8 cellular contexts compared by ENCODE assay signal in genomic region chr19:38654478-38655079, GRCh38. TPM values are rescaled to one million over a fixed set of nuclear protein-coding genes. Genes with fewer than 3 reads are reported as not detected.
DNase-seq lines count a peak whose midpoint lies in the region; ATAC-seq, FAIRE-seq and TF ChIP-seq lines count a peak whose summit lies in the region.

No MANE protein-coding gene starts in this region.

- TF ChIP-seq POLR2A in HCT116 (IDR thresholded peaks at IDR 0.05; ENCODE audit: borderline replicate concordance, extremely low read depth, insufficient read depth, insufficient read length) (no peak), gastrocnemius medialis (IDR thresholded peaks at IDR 0.05) (peak in 1 of 2 donors; percentile 16)

- RAD21 ChIA-PET in HCT116 (lab: Charles Lee; ENCODE audit: low non-redundant PET in 1 of 2, low total read pairs in 2 of 2, uncharacterized antibody in 2 of 2, unreplicated experiment in 2 of 2) = no interaction called here

- no peak for DNase-seq in HCT116 (ENCODE audit: low read depth, low spot score)
- peak; percentile 66 for DNase-seq in WERI-Rb-1
- no peak for DNase-seq in foreskin keratinocyte
- no peak for DNase-seq in gastrocnemius medialis
- no peak for DNase-seq in OCI-M1 (lab: John Stamatoyannopoulos, UW)
- no peak for DNase-seq in NCI-H146 treated with DMSO at 0.1 percent for 48 hours (lab: John Stamatoyannopoulos, UW; ENCODE audit: unreplicated experiment)
- no peak for DNase-seq in HTR-8/SVneo (ENCODE audit: insufficient read length, low spot score)
- no peak for DNase-seq in cerebellar nuclear complex (lab: John Stamatoyannopoulos, UW)

- peak overlapping the region; percentile 71; the same call in 1 of the 2 replicates for H3K9ac ChIP-seq in HCT116 (ENCODE audit: low read length)

- H3K27me3 ChIP-seq in HCT116 (ENCODE audit: insufficient read depth, low read length) (no peaks in the 10 kb centered on the region), WERI-Rb-1 (ENCODE audit: insufficient read depth, low read depth, severe bottlenecking) (no peaks in the 10 kb centered on the region), foreskin keratinocyte (no peaks in the 10 kb centered on the region), gastrocnemius medialis (no peaks in the 10 kb centered on the region)

- no peak for FAIRE-seq in HTR-8/SVneo (lab: Jason Lieb, UNC)

- no peak for TF ChIP-seq RAD21 in HCT116 (IDR thresholded peaks at IDR 0.05; ENCODE audit: low read depth)

- CTCF ChIA-PET in HCT116 (lab: Charles Lee) = no interaction called here

- POLR2A ChIA-PET in HCT116 (lab: Charles Lee) = no interaction called here

- H3K79me2 ChIP-seq in HCT116 (ENCODE audit: insufficient read depth, low read length) = peaks cover 100% of the 10 kb centered on the region

- in situ Hi-C loops in gastrocnemius medialis (cut with MboI; ENCODE audit: low sequenced_read_pairs in 4 of 4) = loop anchor here in 1 of 4 donors (25.0 kb wide), 1 partner anchor 1158 kb away; no protein-coding TSS in a partner anchor

- no peak overlapping the region for H3K4me3 ChIP-seq in HCT116 (replicated peaks in 1 of 2; ENCODE audit: low read depth in 1 of 2, low read length in 2 of 2)
- no peak overlapping the region; the same call in 1 of the 2 replicates for H3K4me3 ChIP-seq in WERI-Rb-1 (ENCODE audit: low read depth, low read length)
- peak overlapping the region in 1 of 4 donors; percentile 2 for H3K4me3 ChIP-seq in gastrocnemius medialis

- TF ChIP-seq CTCF in HCT116 (IDR thresholded peaks at IDR 0.05 in 2 of 3, conservative IDR thresholded peaks at IDR 0.05 in 1 of 3; ENCODE audit: borderline replicate concordance in 1 of 3, insufficient read depth in 1 of 3, low read depth in 2 of 3, low read length in 2 of 3) (no peak), WERI-Rb-1 (IDR thresholded peaks at IDR 0.05; ENCODE audit: low read depth, low read length) (no peak), foreskin keratinocyte (conservative IDR thresholded peaks at IDR 0.05) (no peak), gastrocnemius medialis (IDR thresholded peaks at IDR 0.05 in 4 of 5, conservative IDR thresholded peaks at IDR 0.05 in 1 of 5) (no peak)

- H3K9me3 ChIP-seq in HCT116 (ENCODE audit: control insufficient read depth in 1 of 2, insufficient read depth in 1 of 2, low read depth in 1 of 2, low read length in 2 of 2) (no peaks in the 10 kb centered on the region), WERI-Rb-1 (ENCODE audit: severe bottlenecking) (no peaks in the 10 kb centered on the region), gastrocnemius medialis (no peaks in the 10 kb centered on the region)

- H3K4me2 ChIP-seq in HCT116 (ENCODE audit: low read length) = peak overlapping the region; percentile 75

- peaks cover 0 to 7% of the 10 kb centered on the region in 2 experiments; a peak in 1 of 4 replicates for H3K36me3 ChIP-seq in HCT116 (ENCODE audit: control insufficient read depth in 1 of 2, insufficient read depth in 2 of 2, low read length in 2 of 2)
- H3K36me3 ChIP-seq in WERI-Rb-1 = peaks cover 57% of the 10 kb centered on the region
- no peaks in the 10 kb centered on the region for H3K36me3 ChIP-seq in gastrocnemius medialis

- H3K9me2 ChIP-seq in HCT116 (ENCODE audit: insufficient read depth) = no peaks in the 10 kb centered on the region

- H4K20me1 ChIP-seq in HCT116 (ENCODE audit: insufficient read depth) = peaks cover 17% of the 10 kb centered on the region; the same call in 1 of the 2 replicates

- no TSS peak for BruUV-seq in HCT116 (replicated peaks; lab: Mats Ljungman, UMichigan)

- peak overlapping the region; percentile 72 for H3K27ac ChIP-seq in HCT116 (ENCODE audit: low read depth, low read length)
- peak overlapping the region; percentile 80 for H3K27ac ChIP-seq in WERI-Rb-1
- H3K27ac ChIP-seq in foreskin keratinocyte = peak overlapping the region; percentile 98
- peak overlapping the region; percentile 98 to 100 (median 99) for H3K27ac ChIP-seq in gastrocnemius medialis

- intact Hi-C loops in HCT116 (cut with micrococcal nuclease) = no loop called here
- intact Hi-C loops in gastrocnemius medialis (cut with DNase I; ENCODE audit: low total_unique reads) = loop anchor here (10.0 kb wide), 1 partner anchor 750 kb away; the partner anchor contains the start of gene ZFP36

- H2AFZ ChIP-seq in HCT116 (ENCODE audit: low read depth, low read length, poor library complexity, severe bottlenecking) = no peak overlapping the region

- H3K4me1 ChIP-seq in HCT116 (ENCODE audit: control insufficient read depth in 1 of 2, insufficient read depth in 2 of 2, low read length in 2 of 2) (peaks cover 98 to 100% of the 10 kb centered on the region in 2 experiments), foreskin keratinocyte (peaks cover 68% of the 10 kb centered on the region), gastrocnemius medialis (peaks cover 97 to 98% of the 10 kb centered on the region in 2 donors)

- ATAC-seq in HCT116 (no peak), foreskin keratinocyte (no peak), gastrocnemius medialis (no peak)

TF ChIP-seq in HCT116, 20 proteins besides CTCF, POLR2A, EP300 and RAD21:
- TF ChIP-seq CBX3 (IDR thresholded peaks at IDR 0.05; ENCODE audit: low read depth) (no peak), ZFX (IDR thresholded peaks at IDR 0.05) (no peak), ATF3 (IDR thresholded peaks at IDR 0.05) (no peak), SIN3A (IDR thresholded peaks at IDR 0.05; ENCODE audit: low read depth) (no peak), FOSL1 (IDR thresholded peaks at IDR 0.05; ENCODE audit: low read depth) (no peak), JUND (IDR thresholded peaks at IDR 0.05) (no peak), POLR2AphosphoS5 (IDR thresholded peaks at IDR 0.05; ENCODE audit: low read depth, low read length) (no peak), EGR1 (IDR thresholded peaks at IDR 0.05; ENCODE audit: low read depth) (no peak)

RNA-seq across cellular contexts. Expression of gene ACTN4, which starts 7.1 kb away (rescaled TPM):
- total RNA-seq in HCT116 (2021; ENCODE audit: unreplicated experiment) (651 TPM), foreskin keratinocyte (499 and 534 TPM in 2 replicates), gastrocnemius medialis (10 to 100 TPM; 32.0 to 85.3 (median 63.9) TPM)
- polyA plus RNA-seq in HCT116 (2012) = 635 and 727 TPM in 2 replicates
- 532 and 546 TPM in 2 replicates for polyA plus RNA-seq in foreskin keratinocyte

RNA-seq across cellular contexts. Expression of gene EIF3K, which starts 35.6 kb away (rescaled TPM):
- total RNA-seq in HCT116 (2021; ENCODE audit: unreplicated experiment) (313 TPM), foreskin keratinocyte (273 and 286 TPM in 2 replicates), gastrocnemius medialis (100 to 1,000 TPM; 619 to 975 (median 681) TPM)
- 474 and 485 TPM in 2 replicates for polyA plus RNA-seq in HCT116 (2012)
- 377 and 390 TPM in 2 replicates for polyA plus RNA-seq in foreskin keratinocyte

RNA-seq across cellular contexts. Expression of gene MAP4K1, which starts 36.8 kb away (rescaled TPM):
- 9.1 TPM for total RNA-seq in HCT116 (2021; ENCODE audit: unreplicated experiment)
- 2.1 and 2.2 TPM in 2 replicates for polyA plus RNA-seq in HCT116 (2012)
- total RNA-seq in foreskin keratinocyte = 0.21 TPM in 1 of 2 replicates, not detected in the other
- 0.12 and 0.28 TPM in 2 replicates for polyA plus RNA-seq in foreskin keratinocyte
- under 1 TPM in 3 of 4 donors, not detected in 1; 0.31 to 0.97 (median 0.78) TPM for total RNA-seq in gastrocnemius medialis
